In the genomic region with DNA sequence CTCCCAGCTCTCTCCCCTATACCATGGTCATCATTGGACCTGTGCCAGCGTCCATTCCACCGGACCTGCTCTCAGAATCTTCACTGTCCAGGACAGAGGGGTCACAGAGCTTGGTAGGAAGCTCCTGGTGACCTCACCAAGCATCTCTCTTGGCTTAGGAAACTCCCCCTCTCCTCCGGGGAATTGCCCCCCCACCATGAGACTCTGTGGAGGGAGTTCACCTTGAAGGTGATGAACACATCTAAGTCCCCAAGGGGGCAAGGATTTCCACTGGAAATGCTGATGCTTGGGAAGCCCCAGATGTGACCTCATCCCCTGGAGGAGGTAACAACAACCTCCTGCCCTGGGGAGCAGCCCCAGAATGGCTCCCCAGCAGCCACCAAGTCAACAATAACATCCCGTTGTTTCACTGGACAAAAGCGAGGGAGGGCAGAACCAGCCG, we compare ENCODE assay signal across 1 cellular context.
TF ChIP-seq lines count a peak whose summit lies in the region.

No MANE protein-coding gene starts in this region.

TF ChIP-seq in HEK293, 187 proteins besides CTCF, POLR2A, EP300 and RAD21 (continued from another document):
- TF ChIP-seq MZF1 (tag by site-specific recombination; IDR thresholded peaks at IDR 0.05; ENCODE audit: borderline replicate concordance) = no peak
- TF ChIP-seq ZNF138 (tag by site-specific recombination; IDR thresholded peaks at IDR 0.05; ENCODE audit: borderline replicate concordance) = no peak
- TF ChIP-seq, protein P1, sequence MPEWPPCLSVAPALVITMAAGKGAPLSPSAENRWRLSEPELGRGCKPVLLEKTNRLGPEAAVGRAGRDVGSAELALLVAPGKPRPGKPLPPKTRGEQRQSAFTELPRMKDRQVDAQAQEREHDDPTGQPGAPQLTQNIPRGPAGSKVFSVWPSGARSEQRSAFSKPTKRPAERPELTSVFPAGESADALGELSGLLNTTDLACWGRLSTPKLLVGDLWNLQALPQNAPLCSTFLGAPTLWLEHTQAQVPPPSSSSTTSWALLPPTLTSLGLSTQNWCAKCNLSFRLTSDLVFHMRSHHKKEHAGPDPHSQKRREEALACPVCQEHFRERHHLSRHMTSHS (tag by site-specific recombination; IDR thresholded peaks at IDR 0.05) = no peak
- no peak for TF ChIP-seq GLI2 (tag by site-specific recombination; IDR thresholded peaks at IDR 0.05; ENCODE audit: borderline replicate concordance, low read depth)
- TF ChIP-seq, protein P2, sequence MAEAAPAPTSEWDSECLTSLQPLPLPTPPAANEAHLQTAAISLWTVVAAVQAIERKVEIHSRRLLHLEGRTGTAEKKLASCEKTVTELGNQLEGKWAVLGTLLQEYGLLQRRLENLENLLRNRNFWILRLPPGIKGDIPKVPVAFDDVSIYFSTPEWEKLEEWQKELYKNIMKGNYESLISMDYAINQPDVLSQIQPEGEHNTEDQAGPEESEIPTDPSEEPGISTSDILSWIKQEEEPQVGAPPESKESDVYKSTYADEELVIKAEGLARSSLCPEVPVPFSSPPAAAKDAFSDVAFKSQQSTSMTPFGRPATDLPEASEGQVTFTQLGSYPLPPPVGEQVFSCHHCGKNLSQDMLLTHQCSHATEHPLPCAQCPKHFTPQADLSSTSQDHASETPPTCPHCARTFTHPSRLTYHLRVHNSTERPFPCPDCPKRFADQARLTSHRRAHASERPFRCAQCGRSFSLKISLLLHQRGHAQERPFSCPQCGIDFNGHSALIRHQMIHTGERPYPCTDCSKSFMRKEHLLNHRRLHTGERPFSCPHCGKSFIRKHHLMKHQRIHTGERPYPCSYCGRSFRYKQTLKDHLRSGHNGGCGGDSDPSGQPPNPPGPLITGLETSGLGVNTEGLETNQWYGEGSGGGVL (tag by site-specific recombination; IDR thresholded peaks at IDR 0.05) = 0 out of 2 replicates have a peak, but pooled peaks have one; percentile 43
- no peak for TF ChIP-seq ZNF555 (tag by site-specific recombination; conservative IDR thresholded peaks at IDR 0.05)
- no peak for TF ChIP-seq MEIS1 (CRISPR knock-in tag; IDR thresholded peaks at IDR 0.05; ENCODE audit: borderline replicate concordance)
- TF ChIP-seq ZEB2 (tag by site-specific recombination; IDR thresholded peaks at IDR 0.05) = no peak
- no peak for TF ChIP-seq GFI1B (tag by site-specific recombination; IDR thresholded peaks at IDR 0.05)
- no peak for TF ChIP-seq ZNF561 (tag by site-specific recombination; IDR thresholded peaks at IDR 0.05; ENCODE audit: borderline replicate concordance)
- no peak for TF ChIP-seq ZNF19 (tag by site-specific recombination; IDR thresholded peaks at IDR 0.05; ENCODE audit: low read depth)
- no peak for TF ChIP-seq ZNF248 (tag by site-specific recombination; IDR thresholded peaks at IDR 0.05)
- no peak for TF ChIP-seq REPIN1 (tag by site-specific recombination; IDR thresholded peaks at IDR 0.05; ENCODE audit: low read depth)
- TF ChIP-seq ZNF324 (tag by site-specific recombination; IDR thresholded peaks at IDR 0.05) = no peak
- TF ChIP-seq FEZF1 (tag by site-specific recombination; IDR thresholded peaks at IDR 0.05) = no peak
- TF ChIP-seq TCF7L2 (IDR thresholded peaks at IDR 0.05; ENCODE audit: borderline replicate concordance, low read depth, low read length) = no peak
- TF ChIP-seq, protein P3, sequence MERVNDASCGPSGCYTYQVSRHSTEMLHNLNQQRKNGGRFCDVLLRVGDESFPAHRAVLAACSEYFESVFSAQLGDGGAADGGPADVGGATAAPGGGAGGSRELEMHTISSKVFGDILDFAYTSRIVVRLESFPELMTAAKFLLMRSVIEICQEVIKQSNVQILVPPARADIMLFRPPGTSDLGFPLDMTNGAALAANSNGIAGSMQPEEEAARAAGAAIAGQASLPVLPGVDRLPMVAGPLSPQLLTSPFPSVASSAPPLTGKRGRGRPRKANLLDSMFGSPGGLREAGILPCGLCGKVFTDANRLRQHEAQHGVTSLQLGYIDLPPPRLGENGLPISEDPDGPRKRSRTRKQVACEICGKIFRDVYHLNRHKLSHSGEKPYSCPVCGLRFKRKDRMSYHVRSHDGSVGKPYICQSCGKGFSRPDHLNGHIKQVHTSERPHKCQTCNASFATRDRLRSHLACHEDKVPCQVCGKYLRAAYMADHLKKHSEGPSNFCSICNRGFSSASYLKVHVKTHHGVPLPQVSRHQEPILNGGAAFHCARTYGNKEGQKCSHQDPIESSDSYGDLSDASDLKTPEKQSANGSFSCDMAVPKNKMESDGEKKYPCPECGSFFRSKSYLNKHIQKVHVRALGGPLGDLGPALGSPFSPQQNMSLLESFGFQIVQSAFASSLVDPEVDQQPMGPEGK (tag by site-specific recombination; IDR thresholded peaks at IDR 0.05) = peak; percentile 47; the same call in 1 of the 2 replicates
